In the genomic region with DNA sequence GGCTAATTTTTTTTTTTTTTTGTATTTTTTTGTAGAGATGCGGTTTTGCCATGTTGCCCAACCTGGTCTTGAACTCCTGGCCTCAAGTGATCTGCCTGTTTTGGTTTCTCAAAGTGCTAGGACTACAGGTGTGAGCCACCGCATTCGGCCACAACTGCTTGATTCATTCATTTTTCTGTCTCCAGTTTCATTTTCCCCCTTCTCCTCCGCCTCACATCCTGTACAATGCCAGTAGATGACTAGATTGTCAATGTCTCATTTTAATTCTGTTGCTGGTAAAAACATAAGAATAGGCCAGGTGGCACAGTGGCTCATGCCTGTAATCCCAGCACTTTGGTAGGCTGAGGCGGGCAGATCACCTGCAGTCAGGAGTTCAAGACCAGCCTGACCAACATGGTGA, we compare ENCODE assay signal across 8 cellular contexts. TPM values are rescaled to one million over a fixed set of nuclear protein-coding genes. Genes with fewer than 3 reads are reported as not detected.
DNase-seq lines count a peak whose midpoint lies in the region; ATAC-seq and TF ChIP-seq lines count a peak whose summit lies in the region.

No MANE protein-coding gene starts in this region.

- no peak overlapping the region for H3K18ac ChIP-seq in trophoblast cell (ENCODE audit: low read length)

- H2BK5ac ChIP-seq in trophoblast cell (ENCODE audit: low read depth, low read length, poor library complexity): no peak overlapping the region

- H2AFZ ChIP-seq in PC-3 (ENCODE audit: low read length) (no peak overlapping the region), trophoblast cell (ENCODE audit: insufficient read depth, low read length, poor library complexity) (no peak overlapping the region)

- peak overlapping the region; percentile 35 for H3K27ac ChIP-seq in CD4-positive, alpha-beta T cell (ENCODE audit: low read depth, low read length)
- H3K27ac ChIP-seq in PC-3 (ENCODE audit: low read length) (peak overlapping the region; percentile 91; the same call in 1 of the 2 replicates), trophoblast cell (ENCODE audit: low read depth, low read length) (no peak overlapping the region)

- no peak for TF ChIP-seq CTCF in CD4-positive, alpha-beta T cell (IDR thresholded peaks at IDR 0.05)
- TF ChIP-seq CTCF in PC-3 (conservative IDR thresholded peaks at IDR 0.05; ENCODE audit: low read depth, low read length): no peak

- H3K9me2 ChIP-seq in PC-3 (replicated peaks; ENCODE audit: low read length): no peaks in the 10 kb centered on the region

- H3K27me3 ChIP-seq in CD4-positive, alpha-beta T cell (ENCODE audit: control insufficient read depth, insufficient read depth, low read length): no peaks in the 10 kb centered on the region
- H3K27me3 ChIP-seq in PC-3 (ENCODE audit: low read length): no peaks in the 10 kb centered on the region
- no peaks in the 10 kb centered on the region for H3K27me3 ChIP-seq in trophoblast cell (ENCODE audit: insufficient read depth, low read length)
- no peaks in the 10 kb centered on the region for H3K27me3 ChIP-seq in MG63

- peak; percentile 46 for ATAC-seq in CD4-positive, alpha-beta T cell (ENCODE audit: poor library complexity)
- ATAC-seq in GM21717 (IDR thresholded peaks at IDR 0.05; ENCODE audit: unreplicated experiment) (peak; percentile 49), PC-3 (no peak)
- ATAC-seq in activated naive CD8-positive, alpha-beta T cell treated with anti-CD3 and anti-CD28 coated beads, Interleukin-2, amount 10 ng/mL, durations not matched to agents 7 days and 5 days (ENCODE audit: low read depth): peak; percentile 68

- peaks cover 24% of the 10 kb centered on the region for H3K4me1 ChIP-seq in PC-3 (ENCODE audit: insufficient read depth, low read length)
- peaks cover 6 to 12% of the 10 kb centered on the region in 2 experiments for H3K4me1 ChIP-seq in trophoblast cell (ENCODE audit: control insufficient read depth in 1 of 2, insufficient read depth in 2 of 2, low read length in 2 of 2)

- H3K79me2 ChIP-seq in PC-3 (ENCODE audit: low read length) (no peaks in the 10 kb centered on the region), trophoblast cell (ENCODE audit: control insufficient read depth, insufficient read depth, low read length, poor library complexity) (no peaks in the 10 kb centered on the region)

- H2BK120ac ChIP-seq in trophoblast cell (ENCODE audit: insufficient read depth, low read length, poor library complexity): no peak overlapping the region

- no peaks in the 10 kb centered on the region for H3K27me3 Mint-ChIP-seq in CD4-positive, alpha-beta T cell
- no peaks in the 10 kb centered on the region for H3K27me3 Mint-ChIP-seq in activated naive CD8-positive, alpha-beta T cell treated with anti-CD3 and anti-CD28 coated beads, Interleukin-2, amount 10 ng/mL, durations not matched to agents 7 days and 5 days

- H4K12ac ChIP-seq in trophoblast cell (ENCODE audit: low read depth, low read length): no peak overlapping the region

- H3K36me3 ChIP-seq in PC-3 (ENCODE audit: low read depth, low read length): no peaks in the 10 kb centered on the region
- H3K36me3 ChIP-seq in trophoblast cell (ENCODE audit: control insufficient read depth in 1 of 2, insufficient read depth in 2 of 2, low read length in 2 of 2): no peaks in the 10 kb centered on the region
- no peaks in the 10 kb centered on the region; the same call in 1 of the 2 replicates for H3K36me3 ChIP-seq in MG63

- H3K4me2 ChIP-seq in PC-3 (ENCODE audit: low read length) (no peak overlapping the region), trophoblast cell (ENCODE audit: low read length) (no peak overlapping the region)

- H3K14ac ChIP-seq in trophoblast cell (ENCODE audit: low read length): no peak overlapping the region

- H2AK5ac ChIP-seq in trophoblast cell (ENCODE audit: low read length): no peak overlapping the region

- H3K9ac ChIP-seq in PC-3 (ENCODE audit: low read length): no peak overlapping the region
- H3K9ac ChIP-seq in trophoblast cell (ENCODE audit: low read length): no peak overlapping the region

- H3K23ac ChIP-seq in trophoblast cell (ENCODE audit: low read length): no peak overlapping the region

- CTCF ChIA-PET in CD4-positive, alpha-beta T cell (lab: Charles Lee): interaction anchor here (0.6 to 2.1 kb wide), 6 partner anchors 8 to 82 kb away, joined by 4 to 7 read pairs (median 4); a partner anchor contains a TSS
- CTCF ChIA-PET in PC-3 (lab: Charles Lee): interaction anchor here (0.6 kb wide), 1 partner anchor 43 kb away, joined by 6 read pairs; no protein-coding TSS in a partner anchor

- H3K9me3 ChIP-seq in CD4-positive, alpha-beta T cell (ENCODE audit: control insufficient read depth, low read length): no peaks in the 10 kb centered on the region
- H3K9me3 ChIP-seq in PC-3 (ENCODE audit: low read length) (no peaks in the 10 kb centered on the region), trophoblast cell (ENCODE audit: insufficient read depth, low read depth, low read length) (peaks cover 2% of the 10 kb centered on the region), MG63 (no peaks in the 10 kb centered on the region)

- no peaks in the 10 kb centered on the region for H3K9me3 Mint-ChIP-seq in CD4-positive, alpha-beta T cell
- H3K9me3 Mint-ChIP-seq in activated naive CD8-positive, alpha-beta T cell treated with anti-CD3 and anti-CD28 coated beads, Interleukin-2, amount 10 ng/mL, durations not matched to agents 7 days and 5 days: no peaks in the 10 kb centered on the region

- H4K8ac ChIP-seq in trophoblast cell (ENCODE audit: low read depth, low read length): no peak overlapping the region

- H4K20me1 ChIP-seq in PC-3 (ENCODE audit: low read length): no peaks in the 10 kb centered on the region

- POLR2A ChIA-PET in CD4-positive, alpha-beta T cell (lab: Charles Lee): interaction anchor here (1.2 to 8.4 kb wide), 6 partner anchors 11 to 81 kb away, joined by 4 to 232 read pairs (median 90); a partner anchor contains a TSS
- POLR2A ChIA-PET in PC-3 (lab: Charles Lee; ENCODE audit: unreplicated experiment): no interaction called here
- POLR2A ChIA-PET in activated naive CD8-positive, alpha-beta T cell treated with anti-CD3 and anti-CD28 coated beads, Interleukin-2, amount 10 ng/mL, durations not matched to agents 7 days and 5 days (lab: Charles Lee): interaction anchor here (0.7 to 6.1 kb wide), 8 partner anchors 10 to 621 kb away, joined by 3 to 130 read pairs (median 21); a partner anchor contains a TSS

- no peak overlapping the region for H2BK12ac ChIP-seq in trophoblast cell (ENCODE audit: low read length)

- peaks cover 54% of the 10 kb centered on the region for H3K4me1 Mint-ChIP-seq in CD4-positive, alpha-beta T cell (ENCODE audit: low read depth)
- peaks cover 39% of the 10 kb centered on the region for H3K4me1 Mint-ChIP-seq in activated naive CD8-positive, alpha-beta T cell treated with anti-CD3 and anti-CD28 coated beads, Interleukin-2, amount 10 ng/mL, durations not matched to agents 7 days and 5 days

- H3K27ac Mint-ChIP-seq in CD4-positive, alpha-beta T cell: peak overlapping the region; percentile 91
- peak overlapping the region; percentile 93 for H3K27ac Mint-ChIP-seq in activated naive CD8-positive, alpha-beta T cell treated with anti-CD3 and anti-CD28 coated beads, Interleukin-2, amount 10 ng/mL, durations not matched to agents 7 days and 5 days

- no peak overlapping the region for H3K4me3 ChIP-seq in PC-3 (ENCODE audit: low read length)
- H3K4me3 ChIP-seq in trophoblast cell (ENCODE audit: low read depth, low read length): no peak overlapping the region
- no peak overlapping the region for H3K4me3 ChIP-seq in MG63

- peaks cover 3% of the 10 kb centered on the region for H3K79me1 ChIP-seq in trophoblast cell (ENCODE audit: low read length)

- intact Hi-C loops in CD4-positive, alpha-beta T cell (cut with DNase I, micrococcal nuclease): loop anchor here (1.0 kb wide), 1 partner anchor 11 kb away; no protein-coding TSS in a partner anchor
- intact Hi-C loops in PC-3 (cut with micrococcal nuclease): no loop called here

- H3F3A ChIP-seq in PC-3 (ENCODE audit: low read length, unreplicated experiment): peaks cover 6% of the 10 kb centered on the region

- peak overlapping the region; percentile 72 for H3K4me3 Mint-ChIP-seq in CD4-positive, alpha-beta T cell
- peak overlapping the region; percentile 24 for H3K4me3 Mint-ChIP-seq in activated naive CD8-positive, alpha-beta T cell treated with anti-CD3 and anti-CD28 coated beads, Interleukin-2, amount 10 ng/mL, durations not matched to agents 7 days and 5 days

- no peak overlapping the region for H4K91ac ChIP-seq in trophoblast cell (ENCODE audit: low read depth, low read length)

- WGBS in trophoblast cell (ENCODE audit: extremely low coverage, insufficient coverage, insufficient read length): no CpG with 5 or more reads among the region's 5 CpGs

- DNase-seq in CD4-positive, alpha-beta T cell: peak; percentile 25 to 68 (median 49)
- DNase-seq in PC-3 (no peak), trophoblast cell (no peak), MG63 (no peak), HPDE6-E6E7 (ENCODE audit: extremely low spot score) (no peak), kidney tubule cell (ENCODE audit: low spot score) (no peak)
- DNase-seq in activated naive CD8-positive, alpha-beta T cell treated with anti-CD3 and anti-CD28 coated beads, Interleukin-2, amount 10 ng/mL, durations not matched to agents 7 days and 5 days: peak; percentile 61

- H3K36me3 Mint-ChIP-seq in CD4-positive, alpha-beta T cell (ENCODE audit: low read depth): no peaks in the 10 kb centered on the region
- H3K36me3 Mint-ChIP-seq in activated naive CD8-positive, alpha-beta T cell treated with anti-CD3 and anti-CD28 coated beads, Interleukin-2, amount 10 ng/mL, durations not matched to agents 7 days and 5 days: no peaks in the 10 kb centered on the region

- H3K4ac ChIP-seq in trophoblast cell (ENCODE audit: low read depth, low read length): no peak overlapping the region

- no TSS peak for BruUV-seq in PC-3 (replicated peaks; lab: Mats Ljungman, UMichigan)

RNA-seq across cellular contexts. Expression of a gene that starts 12.0 kb away (rescaled TPM):
- total RNA-seq in CD4-positive, alpha-beta T cell: 10 to 100 TPM; 37.5 to 38.2 TPM
- 12.3 and 13.0 TPM in 2 replicates for total RNA-seq in PC-3 (2014; rRNA removed)
- 10 to 100 TPM; 35.6 TPM for total RNA-seq in activated naive CD8-positive, alpha-beta T cell treated with anti-CD3 and anti-CD28 coated beads, Interleukin-2, amount 10 ng/mL, durations not matched to agents 7 days and 5 days
- 25.3 and 25.7 TPM in 2 replicates for polyA plus RNA-seq in trophoblast cell (2013)
- total RNA-seq in MG63 (2014; rRNA removed; shearing (Covaris generic); ENCODE audit: low replicate concordance): 2.6 and 4.6 TPM in 2 replicates

RNA-seq across cellular contexts. Expression of a gene that starts 20.4 kb away (rescaled TPM):
- total RNA-seq in CD4-positive, alpha-beta T cell: 10 to 100 TPM; 44.1 to 47.0 TPM
- total RNA-seq in PC-3 (2014; rRNA removed): 120 and 140 TPM in 2 replicates
- total RNA-seq in activated naive CD8-positive, alpha-beta T cell treated with anti-CD3 and anti-CD28 coated beads, Interleukin-2, amount 10 ng/mL, durations not matched to agents 7 days and 5 days: 10 to 100 TPM; 97.1 to 99.1 TPM
- polyA plus RNA-seq in trophoblast cell (2013): 316 and 319 TPM in 2 replicates
- 294 and 550 TPM in 2 replicates for total RNA-seq in MG63 (2014; rRNA removed; shearing (Covaris generic); ENCODE audit: low replicate concordance)

Comparison
In these comparisons a context has a peak if more than half of its experiments do, and no peak if none do; other contexts are left out.
1. DNase-seq: peak in CD4-positive, alpha-beta T cell (10 of 10) and activated naive CD8-positive, alpha-beta T cell treated with anti-CD3 and anti-CD28 coated beads, Interleukin-2, amount 10 ng/mL, durations not matched to agents 7 days and 5 days (single experiment); none in PC-3 (single experiment), trophoblast cell (0 of 2), MG63 (single experiment), HPDE6-E6E7 (single experiment) and kidney tubule cell (single experiment).